1 cellular context compared by ENCODE assay signal in the genomic region with DNA sequence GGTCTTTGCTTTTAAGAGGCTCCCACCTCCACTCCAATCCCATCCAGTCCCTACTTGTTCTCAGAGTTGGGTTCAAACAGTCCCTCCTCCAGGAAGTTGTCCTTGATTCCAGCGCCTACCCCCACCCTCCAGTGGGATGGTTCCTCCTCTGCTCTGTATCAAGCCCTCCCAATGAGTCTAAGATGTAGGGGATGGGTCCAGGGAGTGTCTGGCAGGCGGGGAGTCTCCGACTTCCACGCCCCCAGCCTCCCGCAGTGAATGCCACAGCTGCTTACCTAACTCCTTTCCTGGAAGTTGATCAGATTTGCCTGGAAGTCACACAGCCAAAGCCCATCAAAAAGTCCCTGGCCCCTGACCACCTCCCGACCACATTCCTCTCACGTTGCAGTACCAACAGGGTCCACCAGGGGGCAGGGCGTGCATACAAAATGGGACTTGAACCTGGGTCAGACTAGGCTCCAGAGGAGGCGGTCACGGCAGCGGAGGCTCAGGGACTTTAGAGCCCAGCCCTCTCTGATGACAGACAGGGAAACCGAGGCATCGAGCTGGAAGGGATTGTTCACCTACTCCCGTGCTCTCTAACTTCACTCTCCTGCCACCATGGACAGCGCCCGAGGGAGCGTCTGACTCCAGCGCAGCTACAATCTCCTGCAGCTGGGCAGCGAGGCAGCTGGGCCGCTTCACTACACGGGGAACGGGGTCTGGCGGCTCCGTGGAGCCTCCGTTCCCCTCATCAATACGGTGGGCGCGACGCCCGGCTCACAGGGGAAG.
TF ChIP-seq lines count a peak whose summit lies in the region.

No MANE protein-coding gene starts in this region.

TF ChIP-seq in HepG2, 621 proteins besides CTCF, POLR2A, EP300 and RAD21 (continued from another document and continues in another):
- TF ChIP-seq, protein P1, sequence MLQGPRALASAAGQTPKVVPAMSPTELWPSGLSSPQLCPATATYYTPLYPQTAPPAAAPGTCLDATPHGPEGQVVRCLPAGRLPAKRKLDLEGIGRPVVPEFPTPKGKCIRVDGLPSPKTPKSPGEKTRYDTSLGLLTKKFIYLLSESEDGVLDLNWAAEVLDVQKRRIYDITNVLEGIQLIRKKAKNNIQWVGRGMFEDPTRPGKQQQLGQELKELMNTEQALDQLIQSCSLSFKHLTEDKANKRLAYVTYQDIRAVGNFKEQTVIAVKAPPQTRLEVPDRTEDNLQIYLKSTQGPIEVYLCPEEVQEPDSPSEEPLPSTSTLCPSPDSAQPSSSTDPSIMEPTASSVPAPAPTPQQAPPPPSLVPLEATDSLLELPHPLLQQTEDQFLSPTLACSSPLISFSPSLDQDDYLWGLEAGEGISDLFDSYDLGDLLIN (CRISPR knock-in tag; IDR thresholded peaks at IDR 0.05; ENCODE audit: borderline replicate concordance) = no peak
- TF ChIP-seq ZNF432 (CRISPR knock-in tag; IDR thresholded peaks at IDR 0.05; ENCODE audit: borderline replicate concordance) (no peak), ONECUT2 (CRISPR knock-in tag; IDR thresholded peaks at IDR 0.05) (no peak), PAWR (CRISPR knock-in tag; IDR thresholded peaks at IDR 0.05; ENCODE audit: borderline replicate concordance) (no peak), SALL1 (CRISPR knock-in tag; IDR thresholded peaks at IDR 0.05) (peak; percentile 88), FOXK2 (IDR thresholded peaks at IDR 0.05) (no peak), ZNF142 (CRISPR knock-in tag; IDR thresholded peaks at IDR 0.05) (0 out of 2 replicates have a peak, but pooled peaks have one; percentile 25), ZNF451 (CRISPR knock-in tag; IDR thresholded peaks at IDR 0.05) (peak; percentile 52), IRF1 (CRISPR knock-in tag; IDR thresholded peaks at IDR 0.05; ENCODE audit: low read depth) (no peak), NFE2 (CRISPR knock-in tag; IDR thresholded peaks at IDR 0.05) (no peak), MBD4 (IDR thresholded peaks at IDR 0.05; ENCODE audit: borderline replicate concordance, low read length) (no peak), ZSCAN22 (CRISPR knock-in tag; IDR thresholded peaks at IDR 0.05) (no peak), LBX2 (CRISPR knock-in tag; IDR thresholded peaks at IDR 0.05; ENCODE audit: borderline replicate concordance) (peak; percentile 23; the same call in 1 of the 2 replicates), ZNF510 (CRISPR knock-in tag; IDR thresholded peaks at IDR 0.05; ENCODE audit: low read depth) (no peak), HOXA9 (CRISPR knock-in tag; IDR thresholded peaks at IDR 0.05; ENCODE audit: borderline replicate concordance) (no peak), AHR (CRISPR knock-in tag; IDR thresholded peaks at IDR 0.05) (0 out of 2 replicates have a peak, but pooled peaks have one; percentile 40), SP2 (CRISPR knock-in tag; IDR thresholded peaks at IDR 0.05) (0 out of 2 replicates have a peak, but pooled peaks have one; percentile 22), ZNF674 (CRISPR knock-in tag; IDR thresholded peaks at IDR 0.05; ENCODE audit: low read depth) (no peak), ZNF772 (CRISPR knock-in tag; IDR thresholded peaks at IDR 0.05) (no peak), SOX5 (CRISPR knock-in tag; IDR thresholded peaks at IDR 0.05; ENCODE audit: borderline replicate concordance) (peak; percentile 65; the same call in 1 of the 2 replicates), TCF7 (IDR thresholded peaks at IDR 0.05; ENCODE audit: low read depth) (no peak), ZNF784 (CRISPR knock-in tag; IDR thresholded peaks at IDR 0.05; ENCODE audit: borderline replicate concordance) (peak; percentile 35; the same call in 1 of the 2 replicates)
- TF ChIP-seq, protein P2, sequence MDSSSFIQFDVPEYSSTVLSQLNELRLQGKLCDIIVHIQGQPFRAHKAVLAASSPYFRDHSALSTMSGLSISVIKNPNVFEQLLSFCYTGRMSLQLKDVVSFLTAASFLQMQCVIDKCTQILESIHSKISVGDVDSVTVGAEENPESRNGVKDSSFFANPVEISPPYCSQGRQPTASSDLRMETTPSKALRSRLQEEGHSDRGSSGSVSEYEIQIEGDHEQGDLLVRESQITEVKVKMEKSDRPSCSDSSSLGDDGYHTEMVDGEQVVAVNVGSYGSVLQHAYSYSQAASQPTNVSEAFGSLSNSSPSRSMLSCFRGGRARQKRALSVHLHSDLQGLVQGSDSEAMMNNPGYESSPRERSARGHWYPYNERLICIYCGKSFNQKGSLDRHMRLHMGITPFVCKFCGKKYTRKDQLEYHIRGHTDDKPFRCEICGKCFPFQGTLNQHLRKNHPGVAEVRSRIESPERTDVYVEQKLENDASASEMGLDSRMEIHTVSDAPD (CRISPR knock-in tag; IDR thresholded peaks at IDR 0.05) = no peak
- TF ChIP-seq, protein P3, sequence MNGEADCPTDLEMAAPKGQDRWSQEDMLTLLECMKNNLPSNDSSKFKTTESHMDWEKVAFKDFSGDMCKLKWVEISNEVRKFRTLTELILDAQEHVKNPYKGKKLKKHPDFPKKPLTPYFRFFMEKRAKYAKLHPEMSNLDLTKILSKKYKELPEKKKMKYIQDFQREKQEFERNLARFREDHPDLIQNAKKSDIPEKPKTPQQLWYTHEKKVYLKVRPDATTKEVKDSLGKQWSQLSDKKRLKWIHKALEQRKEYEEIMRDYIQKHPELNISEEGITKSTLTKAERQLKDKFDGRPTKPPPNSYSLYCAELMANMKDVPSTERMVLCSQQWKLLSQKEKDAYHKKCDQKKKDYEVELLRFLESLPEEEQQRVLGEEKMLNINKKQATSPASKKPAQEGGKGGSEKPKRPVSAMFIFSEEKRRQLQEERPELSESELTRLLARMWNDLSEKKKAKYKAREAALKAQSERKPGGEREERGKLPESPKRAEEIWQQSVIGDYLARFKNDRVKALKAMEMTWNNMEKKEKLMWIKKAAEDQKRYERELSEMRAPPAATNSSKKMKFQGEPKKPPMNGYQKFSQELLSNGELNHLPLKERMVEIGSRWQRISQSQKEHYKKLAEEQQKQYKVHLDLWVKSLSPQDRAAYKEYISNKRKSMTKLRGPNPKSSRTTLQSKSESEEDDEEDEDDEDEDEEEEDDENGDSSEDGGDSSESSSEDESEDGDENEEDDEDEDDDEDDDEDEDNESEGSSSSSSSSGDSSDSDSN (CRISPR knock-in tag; IDR thresholded peaks at IDR 0.05) = no peak; the same call in none of the 2 replicates
- TF ChIP-seq, protein P4, sequence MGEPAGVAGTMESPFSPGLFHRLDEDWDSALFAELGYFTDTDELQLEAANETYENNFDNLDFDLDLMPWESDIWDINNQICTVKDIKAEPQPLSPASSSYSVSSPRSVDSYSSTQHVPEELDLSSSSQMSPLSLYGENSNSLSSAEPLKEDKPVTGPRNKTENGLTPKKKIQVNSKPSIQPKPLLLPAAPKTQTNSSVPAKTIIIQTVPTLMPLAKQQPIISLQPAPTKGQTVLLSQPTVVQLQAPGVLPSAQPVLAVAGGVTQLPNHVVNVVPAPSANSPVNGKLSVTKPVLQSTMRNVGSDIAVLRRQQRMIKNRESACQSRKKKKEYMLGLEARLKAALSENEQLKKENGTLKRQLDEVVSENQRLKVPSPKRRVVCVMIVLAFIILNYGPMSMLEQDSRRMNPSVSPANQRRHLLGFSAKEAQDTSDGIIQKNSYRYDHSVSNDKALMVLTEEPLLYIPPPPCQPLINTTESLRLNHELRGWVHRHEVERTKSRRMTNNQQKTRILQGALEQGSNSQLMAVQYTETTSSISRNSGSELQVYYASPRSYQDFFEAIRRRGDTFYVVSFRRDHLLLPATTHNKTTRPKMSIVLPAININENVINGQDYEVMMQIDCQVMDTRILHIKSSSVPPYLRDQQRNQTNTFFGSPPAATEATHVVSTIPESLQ (CRISPR knock-in tag; conservative IDR thresholded peaks at IDR 0.05) = no peak
- TF ChIP-seq, protein P5, sequence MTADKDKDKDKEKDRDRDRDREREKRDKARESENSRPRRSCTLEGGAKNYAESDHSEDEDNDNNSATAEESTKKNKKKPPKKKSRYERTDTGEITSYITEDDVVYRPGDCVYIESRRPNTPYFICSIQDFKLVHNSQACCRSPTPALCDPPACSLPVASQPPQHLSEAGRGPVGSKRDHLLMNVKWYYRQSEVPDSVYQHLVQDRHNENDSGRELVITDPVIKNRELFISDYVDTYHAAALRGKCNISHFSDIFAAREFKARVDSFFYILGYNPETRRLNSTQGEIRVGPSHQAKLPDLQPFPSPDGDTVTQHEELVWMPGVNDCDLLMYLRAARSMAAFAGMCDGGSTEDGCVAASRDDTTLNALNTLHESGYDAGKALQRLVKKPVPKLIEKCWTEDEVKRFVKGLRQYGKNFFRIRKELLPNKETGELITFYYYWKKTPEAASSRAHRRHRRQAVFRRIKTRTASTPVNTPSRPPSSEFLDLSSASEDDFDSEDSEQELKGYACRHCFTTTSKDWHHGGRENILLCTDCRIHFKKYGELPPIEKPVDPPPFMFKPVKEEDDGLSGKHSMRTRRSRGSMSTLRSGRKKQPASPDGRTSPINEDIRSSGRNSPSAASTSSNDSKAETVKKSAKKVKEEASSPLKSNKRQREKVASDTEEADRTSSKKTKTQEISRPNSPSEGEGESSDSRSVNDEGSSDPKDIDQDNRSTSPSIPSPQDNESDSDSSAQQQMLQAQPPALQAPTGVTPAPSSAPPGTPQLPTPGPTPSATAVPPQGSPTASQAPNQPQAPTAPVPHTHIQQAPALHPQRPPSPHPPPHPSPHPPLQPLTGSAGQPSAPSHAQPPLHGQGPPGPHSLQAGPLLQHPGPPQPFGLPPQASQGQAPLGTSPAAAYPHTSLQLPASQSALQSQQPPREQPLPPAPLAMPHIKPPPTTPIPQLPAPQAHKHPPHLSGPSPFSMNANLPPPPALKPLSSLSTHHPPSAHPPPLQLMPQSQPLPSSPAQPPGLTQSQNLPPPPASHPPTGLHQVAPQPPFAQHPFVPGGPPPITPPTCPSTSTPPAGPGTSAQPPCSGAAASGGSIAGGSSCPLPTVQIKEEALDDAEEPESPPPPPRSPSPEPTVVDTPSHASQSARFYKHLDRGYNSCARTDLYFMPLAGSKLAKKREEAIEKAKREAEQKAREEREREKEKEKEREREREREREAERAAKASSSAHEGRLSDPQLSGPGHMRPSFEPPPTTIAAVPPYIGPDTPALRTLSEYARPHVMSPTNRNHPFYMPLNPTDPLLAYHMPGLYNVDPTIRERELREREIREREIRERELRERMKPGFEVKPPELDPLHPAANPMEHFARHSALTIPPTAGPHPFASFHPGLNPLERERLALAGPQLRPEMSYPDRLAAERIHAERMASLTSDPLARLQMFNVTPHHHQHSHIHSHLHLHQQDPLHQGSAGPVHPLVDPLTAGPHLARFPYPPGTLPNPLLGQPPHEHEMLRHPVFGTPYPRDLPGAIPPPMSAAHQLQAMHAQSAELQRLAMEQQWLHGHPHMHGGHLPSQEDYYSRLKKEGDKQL (CRISPR knock-in tag; IDR thresholded peaks at IDR 0.05; ENCODE audit: low read depth) = no peak
